In the genomic region with DNA sequence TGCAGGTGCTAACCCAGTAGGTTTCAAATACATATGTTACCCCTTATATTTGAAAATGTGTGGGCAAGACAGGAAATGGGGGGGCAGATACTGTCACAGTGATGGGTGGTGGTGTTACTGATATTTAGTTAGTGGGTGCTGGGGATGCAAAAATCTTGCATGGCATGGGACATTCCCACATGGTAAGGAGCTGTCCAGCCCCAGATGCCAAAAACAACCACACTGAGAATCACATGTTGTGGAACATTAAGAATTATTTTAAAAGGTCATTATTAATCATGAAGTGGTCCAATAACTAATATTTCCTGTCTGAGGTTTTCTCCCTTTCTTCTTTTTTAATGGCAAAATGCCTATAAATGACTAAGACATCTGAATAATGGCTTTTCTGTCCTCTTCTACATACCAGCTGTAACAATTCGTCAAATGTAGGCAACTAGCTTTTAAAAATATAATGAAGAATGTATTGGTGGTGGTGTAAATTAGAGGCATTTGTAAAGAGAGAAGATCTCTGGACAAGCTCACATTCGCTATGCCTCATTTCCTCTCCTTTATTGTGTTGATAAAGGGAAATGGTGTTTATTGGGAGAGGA, we compare ENCODE assay signal across 2 cellular contexts.
TF ChIP-seq lines count a peak whose summit lies in the region.

No MANE protein-coding gene starts in this region.

TF ChIP-seq in GM12878, 131 proteins besides CTCF, POLR2A, EP300 and RAD21:
- TF ChIP-seq CBFB (IDR thresholded peaks at IDR 0.05; ENCODE audit: low read depth) (no peak), EGR1 (IDR thresholded peaks at IDR 0.05; ENCODE audit: borderline replicate concordance in 1 of 2, low read depth in 2 of 2, low read length in 2 of 2) (no peak), RELA (IDR thresholded peaks at IDR 0.05; ENCODE audit: borderline replicate concordance, partially characterized antibody) (no peak)
- TF ChIP-seq, protein P1, sequence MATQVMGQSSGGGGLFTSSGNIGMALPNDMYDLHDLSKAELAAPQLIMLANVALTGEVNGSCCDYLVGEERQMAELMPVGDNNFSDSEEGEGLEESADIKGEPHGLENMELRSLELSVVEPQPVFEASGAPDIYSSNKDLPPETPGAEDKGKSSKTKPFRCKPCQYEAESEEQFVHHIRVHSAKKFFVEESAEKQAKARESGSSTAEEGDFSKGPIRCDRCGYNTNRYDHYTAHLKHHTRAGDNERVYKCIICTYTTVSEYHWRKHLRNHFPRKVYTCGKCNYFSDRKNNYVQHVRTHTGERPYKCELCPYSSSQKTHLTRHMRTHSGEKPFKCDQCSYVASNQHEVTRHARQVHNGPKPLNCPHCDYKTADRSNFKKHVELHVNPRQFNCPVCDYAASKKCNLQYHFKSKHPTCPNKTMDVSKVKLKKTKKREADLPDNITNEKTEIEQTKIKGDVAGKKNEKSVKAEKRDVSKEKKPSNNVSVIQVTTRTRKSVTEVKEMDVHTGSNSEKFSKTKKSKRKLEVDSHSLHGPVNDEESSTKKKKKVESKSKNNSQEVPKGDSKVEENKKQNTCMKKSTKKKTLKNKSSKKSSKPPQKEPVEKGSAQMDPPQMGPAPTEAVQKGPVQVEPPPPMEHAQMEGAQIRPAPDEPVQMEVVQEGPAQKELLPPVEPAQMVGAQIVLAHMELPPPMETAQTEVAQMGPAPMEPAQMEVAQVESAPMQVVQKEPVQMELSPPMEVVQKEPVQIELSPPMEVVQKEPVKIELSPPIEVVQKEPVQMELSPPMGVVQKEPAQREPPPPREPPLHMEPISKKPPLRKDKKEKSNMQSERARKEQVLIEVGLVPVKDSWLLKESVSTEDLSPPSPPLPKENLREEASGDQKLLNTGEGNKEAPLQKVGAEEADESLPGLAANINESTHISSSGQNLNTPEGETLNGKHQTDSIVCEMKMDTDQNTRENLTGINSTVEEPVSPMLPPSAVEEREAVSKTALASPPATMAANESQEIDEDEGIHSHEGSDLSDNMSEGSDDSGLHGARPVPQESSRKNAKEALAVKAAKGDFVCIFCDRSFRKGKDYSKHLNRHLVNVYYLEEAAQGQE (IDR thresholded peaks at IDR 0.05; ENCODE audit: low read depth, low read length), result peak; percentile 40; the same call in 1 of the 2 replicates
- TF ChIP-seq, protein P2, sequence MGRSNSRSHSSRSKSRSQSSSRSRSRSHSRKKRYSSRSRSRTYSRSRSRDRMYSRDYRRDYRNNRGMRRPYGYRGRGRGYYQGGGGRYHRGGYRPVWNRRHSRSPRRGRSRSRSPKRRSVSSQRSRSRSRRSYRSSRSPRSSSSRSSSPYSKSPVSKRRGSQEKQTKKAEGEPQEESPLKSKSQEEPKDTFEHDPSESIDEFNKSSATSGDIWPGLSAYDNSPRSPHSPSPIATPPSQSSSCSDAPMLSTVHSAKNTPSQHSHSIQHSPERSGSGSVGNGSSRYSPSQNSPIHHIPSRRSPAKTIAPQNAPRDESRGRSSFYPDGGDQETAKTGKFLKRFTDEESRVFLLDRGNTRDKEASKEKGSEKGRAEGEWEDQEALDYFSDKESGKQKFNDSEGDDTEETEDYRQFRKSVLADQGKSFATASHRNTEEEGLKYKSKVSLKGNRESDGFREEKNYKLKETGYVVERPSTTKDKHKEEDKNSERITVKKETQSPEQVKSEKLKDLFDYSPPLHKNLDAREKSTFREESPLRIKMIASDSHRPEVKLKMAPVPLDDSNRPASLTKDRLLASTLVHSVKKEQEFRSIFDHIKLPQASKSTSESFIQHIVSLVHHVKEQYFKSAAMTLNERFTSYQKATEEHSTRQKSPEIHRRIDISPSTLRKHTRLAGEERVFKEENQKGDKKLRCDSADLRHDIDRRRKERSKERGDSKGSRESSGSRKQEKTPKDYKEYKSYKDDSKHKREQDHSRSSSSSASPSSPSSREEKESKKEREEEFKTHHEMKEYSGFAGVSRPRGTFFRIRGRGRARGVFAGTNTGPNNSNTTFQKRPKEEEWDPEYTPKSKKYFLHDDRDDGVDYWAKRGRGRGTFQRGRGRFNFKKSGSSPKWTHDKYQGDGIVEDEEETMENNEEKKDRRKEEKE (IDR thresholded peaks at IDR 0.05), result no peak
- TF ChIP-seq, protein P3, sequence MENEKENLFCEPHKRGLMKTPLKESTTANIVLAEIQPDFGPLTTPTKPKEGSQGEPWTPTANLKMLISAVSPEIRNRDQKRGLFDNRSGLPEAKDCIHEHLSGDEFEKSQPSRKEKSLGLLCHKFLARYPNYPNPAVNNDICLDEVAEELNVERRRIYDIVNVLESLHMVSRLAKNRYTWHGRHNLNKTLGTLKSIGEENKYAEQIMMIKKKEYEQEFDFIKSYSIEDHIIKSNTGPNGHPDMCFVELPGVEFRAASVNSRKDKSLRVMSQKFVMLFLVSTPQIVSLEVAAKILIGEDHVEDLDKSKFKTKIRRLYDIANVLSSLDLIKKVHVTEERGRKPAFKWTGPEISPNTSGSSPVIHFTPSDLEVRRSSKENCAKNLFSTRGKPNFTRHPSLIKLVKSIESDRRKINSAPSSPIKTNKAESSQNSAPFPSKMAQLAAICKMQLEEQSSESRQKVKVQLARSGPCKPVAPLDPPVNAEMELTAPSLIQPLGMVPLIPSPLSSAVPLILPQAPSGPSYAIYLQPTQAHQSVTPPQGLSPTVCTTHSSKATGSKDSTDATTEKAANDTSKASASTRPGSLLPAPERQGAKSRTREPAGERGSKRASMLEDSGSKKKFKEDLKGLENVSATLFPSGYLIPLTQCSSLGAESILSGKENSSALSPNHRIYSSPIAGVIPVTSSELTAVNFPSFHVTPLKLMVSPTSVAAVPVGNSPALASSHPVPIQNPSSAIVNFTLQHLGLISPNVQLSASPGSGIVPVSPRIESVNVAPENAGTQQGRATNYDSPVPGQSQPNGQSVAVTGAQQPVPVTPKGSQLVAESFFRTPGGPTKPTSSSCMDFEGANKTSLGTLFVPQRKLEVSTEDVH (IDR thresholded peaks at IDR 0.05; ENCODE audit: low read depth, partially characterized antibody), result no peak
- TF ChIP-seq, protein P4, sequence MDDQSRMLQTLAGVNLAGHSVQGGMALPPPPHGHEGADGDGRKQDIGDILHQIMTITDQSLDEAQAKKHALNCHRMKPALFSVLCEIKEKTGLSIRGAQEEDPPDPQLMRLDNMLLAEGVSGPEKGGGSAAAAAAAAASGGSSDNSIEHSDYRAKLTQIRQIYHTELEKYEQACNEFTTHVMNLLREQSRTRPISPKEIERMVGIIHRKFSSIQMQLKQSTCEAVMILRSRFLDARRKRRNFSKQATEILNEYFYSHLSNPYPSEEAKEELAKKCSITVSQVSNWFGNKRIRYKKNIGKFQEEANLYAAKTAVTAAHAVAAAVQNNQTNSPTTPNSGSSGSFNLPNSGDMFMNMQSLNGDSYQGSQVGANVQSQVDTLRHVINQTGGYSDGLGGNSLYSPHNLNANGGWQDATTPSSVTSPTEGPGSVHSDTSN (IDR thresholded peaks at IDR 0.05; ENCODE audit: insufficient replicate concordance, low read depth, low read length), result no peak
TF ChIP-seq in GM12878: peak in this region for 1.

TF ChIP-seq in HEK293T, 16 proteins besides CTCF, POLR2A, EP300 and RAD21:
- TF ChIP-seq, protein P5, sequence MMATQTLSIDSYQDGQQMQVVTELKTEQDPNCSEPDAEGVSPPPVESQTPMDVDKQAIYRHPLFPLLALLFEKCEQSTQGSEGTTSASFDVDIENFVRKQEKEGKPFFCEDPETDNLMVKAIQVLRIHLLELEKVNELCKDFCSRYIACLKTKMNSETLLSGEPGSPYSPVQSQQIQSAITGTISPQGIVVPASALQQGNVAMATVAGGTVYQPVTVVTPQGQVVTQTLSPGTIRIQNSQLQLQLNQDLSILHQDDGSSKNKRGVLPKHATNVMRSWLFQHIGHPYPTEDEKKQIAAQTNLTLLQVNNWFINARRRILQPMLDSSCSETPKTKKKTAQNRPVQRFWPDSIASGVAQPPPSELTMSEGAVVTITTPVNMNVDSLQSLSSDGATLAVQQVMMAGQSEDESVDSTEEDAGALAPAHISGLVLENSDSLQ (IDR thresholded peaks at IDR 0.05), result no peak
- TF ChIP-seq FOXA1 (IDR thresholded peaks at IDR 0.05) (no peak), NFRKB (IDR thresholded peaks at IDR 0.05) (no peak), CTBP1 (IDR thresholded peaks at IDR 0.05; ENCODE audit: borderline replicate concordance) (no peak), ELF4 (IDR thresholded peaks at IDR 0.05) (no peak), ZNF384 (IDR thresholded peaks at IDR 0.05) (no peak), L3MBTL2 (conservative IDR thresholded peaks at IDR 0.05) (no peak), SP1 (IDR thresholded peaks at IDR 0.05) (no peak), SUZ12 (IDR thresholded peaks at IDR 0.05) (no peak)
